In genomic region chr11:96551136-96551535, GRCh38 we compare ENCODE assay signal across 33 cellular contexts.
"Had no signal": no experiment of that assay in that cellular context is flagged by ENCODE, and none has a peak within 500 bp of the region (broad histone marks: within the 10 kb centered on the region; RNA-seq: fewer than 3 reads in every experiment).

No MANE protein-coding gene starts in this region.

- H3K4me3 Mint-ChIP-seq: activated B cell treated with CpG ODN at 0.5 μM for 24 hours; activated CD8-positive, alpha-beta T cell treated with anti-CD3 and anti-CD28 coated beads for 36 hours; activated naive CD4-positive, alpha-beta T cell treated with anti-CD3 and anti-CD28 coated beads for 36 hours; activated naive CD4-positive, alpha-beta T cell treated with anti-CD3 and anti-CD28 coated beads, Interleukin-2, amount 50 U/mL, for 24 hours; activated naive CD8-positive, alpha-beta T cell treated with anti-CD3 and anti-CD28 coated beads for 36 hours; activated naive CD8-positive, alpha-beta T cell treated with anti-CD3 and anti-CD28 coated beads, Interleukin-2, amount 50 U/mL, for 24 hours; activated T-cell treated with anti-CD3 and anti-CD28 coated beads, Interleukin-2, amount 50 U/mL, for 4 hours; activated T-helper 17 cell treated with anti-CD3 and anti-CD28 coated beads, Interleukin-2, amount 50 U/mL, for 72 hours; brain; dendritic cell treated with granulocyte-macrophage colony-stimulating factor and Interleukin-4, amounts not matched to agents 40 ng/mL and 50 ng/mL, for 4 days; endodermal cell; T-cell; T-helper 1 cell treated with Interleukin-12 subunit alpha and Interleukin-12 subunit beta and Interleukin-4 antibody, amounts not matched to agents 30 μg/mL and 1 μg/mL, for 36 hours had no signal

- ATAC-seq: activated CD4-positive, CD25-positive, alpha-beta regulatory T cell treated with anti-CD3 and anti-CD28 coated beads, Interleukin-2, amount 50 U/mL, for 24 hours; activated CD8-positive, alpha-beta T cell treated with anti-CD3 and anti-CD28 coated beads for 36 hours; activated naive CD8-positive, alpha-beta T cell treated with anti-CD3 and anti-CD28 coated beads, Interleukin-2, amount 50 U/mL, for 24 hours; activated T-cell treated with anti-CD3 and anti-CD28 coated beads, Interleukin-2, amount 50 U/mL, for 4 hours; activated T-helper 17 cell treated with anti-CD3 and anti-CD28 coated beads, Interleukin-2, amount 50 U/mL, for 72 hours; esophagus mucosa; T-cell had no signal

- H3K27ac Mint-ChIP-seq: activated B cell treated with CpG ODN at 0.5 μM for 24 hours; activated CD8-positive, alpha-beta T cell treated with anti-CD3 and anti-CD28 coated beads for 36 hours; activated naive CD4-positive, alpha-beta T cell treated with anti-CD3 and anti-CD28 coated beads for 36 hours; activated naive CD4-positive, alpha-beta T cell treated with anti-CD3 and anti-CD28 coated beads, Interleukin-2, amount 50 U/mL, for 24 hours; activated naive CD8-positive, alpha-beta T cell treated with anti-CD3 and anti-CD28 coated beads for 36 hours; activated naive CD8-positive, alpha-beta T cell treated with anti-CD3 and anti-CD28 coated beads, Interleukin-2, amount 50 U/mL, for 24 hours; activated T-helper 17 cell treated with anti-CD3 and anti-CD28 coated beads, Interleukin-2, amount 50 U/mL, for 72 hours; brain; dendritic cell treated with granulocyte-macrophage colony-stimulating factor and Interleukin-4, amounts not matched to agents 40 ng/mL and 50 ng/mL, for 4 days; endodermal cell; T-cell; T-helper 1 cell treated with Interleukin-12 subunit alpha and Interleukin-12 subunit beta and Interleukin-4 antibody, amounts not matched to agents 30 μg/mL and 1 μg/mL, for 36 hours had no signal

- H3K36me3 Mint-ChIP-seq: activated naive CD4-positive, alpha-beta T cell treated with anti-CD3 and anti-CD28 coated beads, Interleukin-2, amount 50 U/mL, for 24 hours; activated naive CD8-positive, alpha-beta T cell treated with anti-CD3 and anti-CD28 coated beads for 36 hours; brain; T-cell had no signal

- H3K36me3 ChIP-seq: adrenal gland, ascending aorta, breast epithelium, cardiac muscle cell, WERI-Rb-1 had no signal

- H3K27me3 Mint-ChIP-seq: activated B cell treated with CpG ODN at 0.5 μM for 24 hours; activated CD8-positive, alpha-beta T cell treated with anti-CD3 and anti-CD28 coated beads for 36 hours; activated naive CD4-positive, alpha-beta T cell treated with anti-CD3 and anti-CD28 coated beads, Interleukin-2, amount 50 U/mL, for 24 hours; activated naive CD8-positive, alpha-beta T cell treated with anti-CD3 and anti-CD28 coated beads for 36 hours; activated naive CD8-positive, alpha-beta T cell treated with anti-CD3 and anti-CD28 coated beads, Interleukin-2, amount 50 U/mL, for 24 hours; brain; dendritic cell treated with granulocyte-macrophage colony-stimulating factor and Interleukin-4, amounts not matched to agents 40 ng/mL and 50 ng/mL, for 4 days had no signal

- H3K4me1 ChIP-seq: adrenal gland, ascending aorta, breast epithelium had no signal

- H3K9me3 Mint-ChIP-seq: activated B cell treated with CpG ODN at 0.5 μM for 24 hours; activated CD8-positive, alpha-beta T cell treated with anti-CD3 and anti-CD28 coated beads for 36 hours; activated naive CD4-positive, alpha-beta T cell treated with anti-CD3 and anti-CD28 coated beads for 36 hours; activated naive CD4-positive, alpha-beta T cell treated with anti-CD3 and anti-CD28 coated beads, Interleukin-2, amount 50 U/mL, for 24 hours; activated naive CD8-positive, alpha-beta T cell treated with anti-CD3 and anti-CD28 coated beads, Interleukin-2, amount 50 U/mL, for 24 hours; activated T-cell treated with anti-CD3 and anti-CD28 coated beads, Interleukin-2, amount 50 U/mL, for 4 hours; brain; T-cell; T-helper 1 cell treated with Interleukin-12 subunit alpha and Interleukin-12 subunit beta and Interleukin-4 antibody, amounts not matched to agents 30 μg/mL and 1 μg/mL, for 36 hours had no signal

- H3K4me1 Mint-ChIP-seq: activated B cell treated with CpG ODN at 0.5 μM for 24 hours; activated naive CD4-positive, alpha-beta T cell treated with anti-CD3 and anti-CD28 coated beads, Interleukin-2, amount 50 U/mL, for 24 hours; activated naive CD8-positive, alpha-beta T cell treated with anti-CD3 and anti-CD28 coated beads for 36 hours; activated naive CD8-positive, alpha-beta T cell treated with anti-CD3 and anti-CD28 coated beads, Interleukin-2, amount 50 U/mL, for 24 hours; activated T-helper 17 cell treated with anti-CD3 and anti-CD28 coated beads, Interleukin-2, amount 50 U/mL, for 72 hours; brain; endodermal cell; T-cell had no signal

- DNase-seq: activated B cell treated with CpG ODN at 0.5 μM for 24 hours; activated CD4-positive, alpha-beta T cell treated with anti-CD3 and anti-CD28 coated beads for 48 hours; activated CD4-positive, alpha-beta T cell treated with anti-CD3 and anti-CD28 coated beads, Interleukin-2, amount 50 U/mL, for 1 hour; activated CD4-positive, alpha-beta T cell treated with anti-CD3 and anti-CD28 coated beads, Interleukin-2, amount 50 U/mL, for 48 hours; activated CD8-positive, alpha-beta memory T cell treated with anti-CD3 and anti-CD28 coated beads for 24 hours; activated CD8-positive, alpha-beta T cell treated with anti-CD3 and anti-CD28 coated beads for 36 hours; activated effector memory CD4-positive, alpha-beta T cell treated with anti-CD3 and anti-CD28 coated beads, Interleukin-2, amount 50 U/mL, for 16 hours; activated naive CD4-positive, alpha-beta T cell treated with anti-CD3 and anti-CD28 coated beads for 36 hours; activated naive CD8-positive, alpha-beta T cell treated with anti-CD3 and anti-CD28 coated beads for 36 hours; activated naive CD8-positive, alpha-beta T cell treated with anti-CD3 and anti-CD28 coated beads, Interleukin-2, amount 50 U/mL, for 24 hours; activated T-cell treated with anti-CD3 and anti-CD28 coated beads, Interleukin-2, amount 50 U/mL, for 4 hours; adrenal gland; central memory CD4-positive, alpha-beta T cell; cerebellar nuclear complex; dorsolateral prefrontal cortex; effector memory CD4-positive, alpha-beta T cell; endodermal cell; foreskin fibroblast; T-cell; T1000; WERI-Rb-1 had no signal

- H3K4me3 ChIP-seq: adrenal gland, ascending aorta, breast epithelium, cardiac muscle cell, coronary artery, dorsolateral prefrontal cortex had no signal

- H3K27me3 ChIP-seq: adrenal gland, ascending aorta, breast epithelium, cardiac muscle cell, dorsolateral prefrontal cortex had no signal

- FAIRE-seq: frontal cortex had no signal

- H3K27ac ChIP-seq: adrenal gland, ascending aorta, breast epithelium, cardiac muscle cell, coronary artery, dorsolateral prefrontal cortex, WERI-Rb-1 had no signal

- H3K9me3 ChIP-seq: adrenal gland, ascending aorta, breast epithelium had no signal
